In genomic region chrX:107448625-107449468, GRCh38 we compare ENCODE assay signal across 8 cellular contexts. TPM values are rescaled to one million over a fixed set of nuclear protein-coding genes. Genes with fewer than 3 reads are reported as not detected.
DNase-seq lines count a peak whose midpoint lies in the region; ATAC-seq and TF ChIP-seq lines count a peak whose summit lies in the region.

No MANE protein-coding gene starts in this region.

- peaks cover 14% of the 10 kb centered on the region for H3K4me1 Mint-ChIP-seq in activated CD4-positive, alpha-beta memory T cell treated with anti-CD3 and anti-CD28 coated beads for 36 hours (ENCODE audit: low read depth)

- intact Hi-C loops in activated CD4-positive, alpha-beta memory T cell treated with anti-CD3 and anti-CD28 coated beads for 36 hours (cut with micrococcal nuclease): no loop called here
- intact Hi-C loops in testis (cut with DNase I; ENCODE audit: low total_unique reads): no loop called here

- no peak for ATAC-seq in HG02798 (IDR thresholded peaks at IDR 0.05; ENCODE audit: poor library complexity, unreplicated experiment)

- H3K27me3 ChIP-seq in HAP-1 (ENCODE audit: low read depth) (peaks cover 18% of the 10 kb centered on the region), testis (no peaks in the 10 kb centered on the region)

- no peak overlapping the region for H3K27ac ChIP-seq in testis

- H3K36me3 ChIP-seq in HAP-1 (replicated peaks) (no peaks in the 10 kb centered on the region), testis (ENCODE audit: low read depth, missing control alignments) (no peaks in the 10 kb centered on the region)

- H3K9me3 Mint-ChIP-seq in activated CD4-positive, alpha-beta memory T cell treated with anti-CD3 and anti-CD28 coated beads for 36 hours: no peaks in the 10 kb centered on the region

- in situ Hi-C loops in HAP-1 (cut with MboI; ENCODE audit: low sequenced_read_pairs): loop anchor here (25.0 kb wide), 1 partner anchor 437 kb away; the partner anchor contains the start of gene MORC4

- H3K27me3 Mint-ChIP-seq in activated CD4-positive, alpha-beta memory T cell treated with anti-CD3 and anti-CD28 coated beads for 36 hours: peaks cover 29% of the 10 kb centered on the region

- TF ChIP-seq CTCF in testis (IDR thresholded peaks at IDR 0.05) (no peak), GM20000 (IDR thresholded peaks at IDR 0.05; ENCODE audit: extremely low read depth, missing control alignments) (no peak)

- POLR2A ChIA-PET in activated CD4-positive, alpha-beta memory T cell treated with anti-CD3 and anti-CD28 coated beads for 36 hours (lab: Charles Lee): no interaction called here

- DNase-seq in AG20443 (ENCODE audit: low spot score) (peak; percentile 16), HAP-1 (ENCODE audit: low spot score in 2 of 2) (peak in 1 of 2 experiments; percentile 62), iPS-NIHi7 (ENCODE audit: extremely low spot score) (peak; percentile 64), testis (no peak), RKO (ENCODE audit: low spot score) (no peak), GM20000 (ENCODE audit: low spot score) (no peak)
- DNase-seq in activated CD4-positive, alpha-beta memory T cell treated with anti-CD3 and anti-CD28 coated beads for 36 hours: no peak

- H3K27ac Mint-ChIP-seq in activated CD4-positive, alpha-beta memory T cell treated with anti-CD3 and anti-CD28 coated beads for 36 hours: no peak overlapping the region

- H3K9me3 ChIP-seq in HAP-1 (no peaks in the 10 kb centered on the region), testis (no peaks in the 10 kb centered on the region)

- peak overlapping the region; percentile 48 for H3K4me3 Mint-ChIP-seq in activated CD4-positive, alpha-beta memory T cell treated with anti-CD3 and anti-CD28 coated beads for 36 hours

- H3K36me3 Mint-ChIP-seq in activated CD4-positive, alpha-beta memory T cell treated with anti-CD3 and anti-CD28 coated beads for 36 hours: no peaks in the 10 kb centered on the region

- 5 to 11% methylated on average over 11 to 30 of the region's 30 CpGs for WGBS in testis, 2 donors

- CTCF ChIA-PET in activated CD4-positive, alpha-beta memory T cell treated with anti-CD3 and anti-CD28 coated beads for 36 hours (lab: Charles Lee): no interaction called here

- H3K4me3 ChIP-seq in HAP-1: peak overlapping the region; percentile 28
- H3K4me3 ChIP-seq in testis: peak overlapping the region; percentile 26 to 31

- H3K4me1 ChIP-seq in HAP-1: no peaks in the 10 kb centered on the region
- H3K4me1 ChIP-seq in testis: no peaks in the 10 kb centered on the region

- TF ChIP-seq POLR2A in testis (IDR thresholded peaks at IDR 0.05): no peak

RNA-seq across cellular contexts. Expression of gene FRMPD3, which starts 0.6 kb away (rescaled TPM):
- total RNA-seq in activated CD4-positive, alpha-beta memory T cell treated with anti-CD3 and anti-CD28 coated beads for 36 hours: not detected
- 1 to 10 TPM; 1.5 to 2.0 TPM for total RNA-seq in testis
- polyA plus RNA-seq in testis (ENCODE audit: insufficient read depth, low read depth, low replicate concordance): 0.74 TPM

Comparison
In these comparisons a context has a peak if more than half of its experiments do, and no peak if none do; other contexts are left out.
1. DNase-seq: peak in AG20443 (single experiment) and iPS-NIHi7 (single experiment); none in activated CD4-positive, alpha-beta memory T cell treated with anti-CD3 and anti-CD28 coated beads for 36 hours (single experiment), testis (single experiment), RKO (single experiment) and GM20000 (single experiment).